ENCODE assay signal across 8 cellular contexts in the genomic region with DNA sequence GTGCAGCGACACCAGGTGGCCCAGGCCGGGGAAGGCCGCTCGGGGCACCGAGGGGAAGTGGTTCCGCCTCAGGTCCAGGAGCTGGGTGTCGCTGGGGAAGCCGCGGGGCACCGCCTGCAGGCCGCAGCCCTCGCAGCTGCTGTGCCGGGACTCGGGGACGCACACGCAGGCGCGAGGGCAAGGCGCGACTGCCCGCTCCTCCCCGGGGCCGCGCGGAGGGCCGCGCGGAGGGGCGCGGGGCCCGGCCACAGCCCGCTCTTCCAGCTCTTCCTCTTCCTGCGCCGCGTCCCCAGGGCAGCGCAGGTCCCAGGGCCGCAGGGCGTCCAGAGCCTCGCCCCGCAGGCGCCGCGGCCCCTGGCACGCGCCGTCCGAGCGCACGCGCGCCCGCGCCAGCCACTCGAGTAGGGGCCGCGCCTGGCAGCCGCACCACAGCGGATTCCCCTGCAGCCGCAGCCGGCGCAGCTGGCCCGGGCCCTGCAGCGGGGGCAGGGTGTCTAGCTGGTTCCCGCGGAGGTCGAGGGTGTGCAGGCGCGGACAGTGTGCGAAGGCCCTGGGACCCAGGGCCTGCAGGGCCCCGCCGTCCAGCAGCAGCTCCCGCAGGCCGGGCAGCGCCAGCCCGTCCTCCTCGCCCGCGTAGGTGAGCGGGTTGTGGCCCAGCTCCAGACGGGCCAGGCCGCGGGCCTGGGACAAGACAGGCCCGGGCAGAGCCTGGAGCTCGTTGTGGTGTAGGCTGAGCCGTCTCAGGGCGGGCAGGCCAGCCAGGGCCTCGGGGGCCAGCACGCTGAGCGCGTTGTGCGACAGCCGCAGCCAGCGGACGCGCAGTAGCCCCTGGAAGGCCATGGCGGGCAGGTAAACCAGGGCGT. TPM values are rescaled to one million over a fixed set of nuclear protein-coding genes. Genes with fewer than 3 reads are reported as not detected.
DNase-seq lines count a peak whose midpoint lies in the region; ATAC-seq and TF ChIP-seq lines count a peak whose summit lies in the region.

No MANE protein-coding gene starts in this region.

- no peaks in the 10 kb centered on the region for H3K27me3 Mint-ChIP-seq in naive B cell
- no peaks in the 10 kb centered on the region for H3K27me3 Mint-ChIP-seq in stimulated activated memory B cell treated with anti-CD40 and anti-IgM and Interleukin-4, amounts not matched to agents 10 μg/mL and 1 μg/mL and 100 μg/mL, for 72 hours

- no peaks in the 10 kb centered on the region for H3K36me3 Mint-ChIP-seq in naive B cell
- no peaks in the 10 kb centered on the region for H3K36me3 Mint-ChIP-seq in stimulated activated memory B cell treated with anti-CD40 and anti-IgM and Interleukin-4, amounts not matched to agents 10 μg/mL and 1 μg/mL and 100 μg/mL, for 72 hours

- intact Hi-C loops in esophagus squamous epithelium (cut with DNase I), result no loop called here

- H3K27me3 ChIP-seq in esophagus squamous epithelium, result no peaks in the 10 kb centered on the region

- peak; percentile 66 for ATAC-seq in HG02588 (IDR thresholded peaks at IDR 0.05; ENCODE audit: unreplicated experiment)
- peak; percentile 96 for ATAC-seq in naive B cell (ENCODE audit: low read depth in 2 of 2)
- peak; percentile 94 for ATAC-seq in stimulated activated memory B cell treated with anti-CD40 and anti-IgM and Interleukin-4, amounts not matched to agents 10 μg/mL and 1 μg/mL and 100 μg/mL, for 72 hours
- ATAC-seq in HG03025 (IDR thresholded peaks at IDR 0.05; ENCODE audit: low FRiP score, unreplicated experiment), result no peak

- H3K36me3 ChIP-seq in esophagus squamous epithelium, result no peaks in the 10 kb centered on the region

- peak overlapping the region; percentile 57 to 75 (median 60) for H3K27ac ChIP-seq in esophagus squamous epithelium

- whole genome bisulfite sequencing in esophagus squamous epithelium, 2 donors, result 0 to 60% methylated on average over 1 to 7 of the region's 97 CpGs

- DNase-seq in NCI-H524 treated with DMSO at 0.1 percent for 48 hours (lab: John Stamatoyannopoulos, UW), result peak; percentile 9
- DNase-seq in activated T-cell treated with anti-CD3 and anti-CD28 coated beads for 4 hours, result peak; percentile 67
- no peak for DNase-seq in esophagus squamous epithelium (lab: John Stamatoyannopoulos, UW)
- DNase-seq in naive B cell, result peak; percentile 80

- H3K4me3 ChIP-seq in GM08714 (ENCODE audit: low read length) (peak overlapping the region; percentile 49; the same call in 1 of the 2 replicates), esophagus squamous epithelium (peak overlapping the region; percentile 44 to 77 (median 54))

- peaks cover 2 to 9% (median 6%) of the 10 kb centered on the region in 3 donors for H3K4me1 Mint-ChIP-seq in naive B cell
- H3K4me1 Mint-ChIP-seq in stimulated activated memory B cell treated with anti-CD40 and anti-IgM and Interleukin-4, amounts not matched to agents 10 μg/mL and 1 μg/mL and 100 μg/mL, for 72 hours, result peaks cover 15% of the 10 kb centered on the region

- H3K4me1 ChIP-seq in esophagus squamous epithelium, result peaks cover 17 to 44% (median 22%) of the 10 kb centered on the region in 3 donors

- TF ChIP-seq POLR2A in esophagus squamous epithelium (IDR thresholded peaks at IDR 0.05), result peak in 1 of 4 donors; percentile 14

- H3K27ac Mint-ChIP-seq in naive B cell, result peak overlapping the region in 1 of 6 donors; percentile 45
- peak overlapping the region; percentile 47 for H3K27ac Mint-ChIP-seq in stimulated activated memory B cell treated with anti-CD40 and anti-IgM and Interleukin-4, amounts not matched to agents 10 μg/mL and 1 μg/mL and 100 μg/mL, for 72 hours

- H3K9me3 ChIP-seq in esophagus squamous epithelium, result no peaks in the 10 kb centered on the region

- peak overlapping the region in 6 of 8 donors; percentile 47 to 76 (median 69) for H3K4me3 Mint-ChIP-seq in naive B cell
- peak overlapping the region; percentile 69 for H3K4me3 Mint-ChIP-seq in stimulated activated memory B cell treated with anti-CD40 and anti-IgM and Interleukin-4, amounts not matched to agents 10 μg/mL and 1 μg/mL and 100 μg/mL, for 72 hours

- TF ChIP-seq CTCF in esophagus squamous epithelium (IDR thresholded peaks at IDR 0.05), result peak; percentile 61 to 85 (median 73)

- peaks cover 0 to 2% (median 0%) of the 10 kb centered on the region in 7 donors for H3K9me3 Mint-ChIP-seq in naive B cell
- no peaks in the 10 kb centered on the region for H3K9me3 Mint-ChIP-seq in stimulated activated memory B cell treated with anti-CD40 and anti-IgM and Interleukin-4, amounts not matched to agents 10 μg/mL and 1 μg/mL and 100 μg/mL, for 72 hours

RNA-seq across cellular contexts. Expression of gene CHADL, which starts 2.8 kb away (rescaled TPM):
- total RNA-seq in esophagus squamous epithelium, result 1 to 10 TPM; 2.0 to 4.5 (median 3.2) TPM
- not detected for polyA plus RNA-seq in naive B cell (ENCODE audit: low read depth in 6 of 6)

RNA-seq across cellular contexts. Expression of gene L3MBTL2, which starts 32.8 kb away (rescaled TPM):
- total RNA-seq in esophagus squamous epithelium, result 10 to 100 TPM; 12.1 to 16.2 (median 14.7) TPM
- 10 to 100 TPM; 21.2 to 29.8 (median 22.4) TPM for polyA plus RNA-seq in naive B cell (ENCODE audit: low read depth in 6 of 6)

RNA-seq across cellular contexts. Expression of gene RANGAP1, which starts 48.0 kb away (rescaled TPM):
- 10 to 100 TPM; 80.1 to 98.5 (median 84.5) TPM for total RNA-seq in esophagus squamous epithelium
- 10 to 100 TPM in 4 of 6 donors, 1 to 10 TPM in 2; 4.2 to 20.8 (median 11.8) TPM for polyA plus RNA-seq in naive B cell (ENCODE audit: low read depth in 6 of 6)
